Comparison of ENCODE assay signal across 6 cellular contexts in the genomic region with DNA sequence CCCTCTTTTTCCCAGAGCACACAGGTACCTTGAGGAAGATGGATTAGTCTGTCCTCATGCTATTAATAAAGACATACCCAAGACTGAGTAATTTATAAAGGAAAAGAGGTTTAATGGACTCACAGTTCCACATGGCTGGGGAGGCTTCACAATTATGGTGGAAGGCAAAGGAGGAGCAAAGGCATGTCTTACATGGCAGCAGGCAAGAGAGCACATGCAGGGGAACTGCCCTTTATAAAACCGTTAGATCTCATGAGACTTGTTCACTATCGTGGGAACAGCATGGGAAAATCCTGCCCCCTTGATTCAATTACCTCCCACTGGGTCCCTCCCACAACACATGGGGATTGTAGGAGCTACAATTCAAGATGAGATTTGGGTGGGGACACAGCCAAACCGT. TPM values are rescaled to one million over a fixed set of nuclear protein-coding genes. Genes with fewer than 3 reads are reported as not detected.
"Had no signal": no experiment of that assay in that cellular context is flagged by ENCODE, and none has a peak within 500 bp of the region (broad histone marks: within the 10 kb centered on the region; RNA-seq: fewer than 3 reads in every experiment).

No MANE protein-coding gene starts in this region.

RNA-seq across cellular contexts. Expression of gene SSTR2, which starts 20.6 kb away (rescaled TPM):
- total RNA-seq: dermis microvascular lymphatic vessel endothelial cell; esophagus mucosa; glomerular endothelial cell; lung microvascular endothelial cell; naive thymus-derived CD8-positive, alpha-beta T cell had no signal
- polyA plus RNA-seq: keratinocyte; naive thymus-derived CD8-positive, alpha-beta T cell had no signal
